1 cellular context compared by ENCODE assay signal in genomic region chr6:149565539-149566371, GRCh38.
A peak's percentile ranks its signal among the peaks of the same experiment; 100 is the strongest.
TF ChIP-seq lines count a peak whose summit lies in the region.

No MANE protein-coding gene starts in this region.

TF ChIP-seq in HepG2, 621 proteins besides CTCF, POLR2A, EP300 and RAD21 (continued from another document and continues in another):
- TF ChIP-seq PAXIP1 (CRISPR knock-in tag; conservative IDR thresholded peaks at IDR 0.05) (no peak), SCMH1 (CRISPR knock-in tag; IDR thresholded peaks at IDR 0.05; ENCODE audit: borderline replicate concordance) (no peak), ZFY (CRISPR knock-in tag; IDR thresholded peaks at IDR 0.05) (no peak), ZSCAN20 (CRISPR knock-in tag; IDR thresholded peaks at IDR 0.05; ENCODE audit: borderline replicate concordance) (no peak; the same call in 1 of the 2 replicates), LCORL (IDR thresholded peaks at IDR 0.05) (no peak), LCORL (CRISPR knock-in tag; IDR thresholded peaks at IDR 0.05) (0 out of 2 replicates have a peak, but pooled peaks have one; percentile 42), MNT (IDR thresholded peaks at IDR 0.05) (0 out of 2 replicates have a peak, but pooled peaks have one; percentile 13), HIVEP1 (CRISPR knock-in tag; IDR thresholded peaks at IDR 0.05) (no peak), HDAC1 (CRISPR knock-in tag; IDR thresholded peaks at IDR 0.05) (peak; percentile 84), YEATS2 (CRISPR knock-in tag; IDR thresholded peaks at IDR 0.05; ENCODE audit: borderline replicate concordance) (no peak), ARNT2 (CRISPR knock-in tag; IDR thresholded peaks at IDR 0.05; ENCODE audit: low read depth) (no peak), ZNF335 (CRISPR knock-in tag; IDR thresholded peaks at IDR 0.05) (no peak), JDP2 (CRISPR knock-in tag; IDR thresholded peaks at IDR 0.05; ENCODE audit: borderline replicate concordance) (no peak), ZNF549 (CRISPR knock-in tag; IDR thresholded peaks at IDR 0.05) (no peak), USF2 (IDR thresholded peaks at IDR 0.05; ENCODE audit: low read depth, low read length) (no peak), USF2 (CRISPR knock-in tag; IDR thresholded peaks at IDR 0.05; ENCODE audit: borderline replicate concordance) (no peak), ZNF703 (CRISPR knock-in tag; IDR thresholded peaks at IDR 0.05; ENCODE audit: borderline replicate concordance) (no peak), ZNF580 (CRISPR knock-in tag; IDR thresholded peaks at IDR 0.05; ENCODE audit: borderline replicate concordance, low read depth) (peak; percentile 62; the same call in 1 of the 2 replicates), NFIB (CRISPR knock-in tag; IDR thresholded peaks at IDR 0.05; ENCODE audit: borderline replicate concordance) (no peak), ZNF530 (CRISPR knock-in tag; IDR thresholded peaks at IDR 0.05; ENCODE audit: low read depth) (no peak), PREB (CRISPR knock-in tag; IDR thresholded peaks at IDR 0.05) (no peak), ZBTB3 (CRISPR knock-in tag; IDR thresholded peaks at IDR 0.05; ENCODE audit: borderline replicate concordance, low read depth) (0 out of 2 replicates have a peak, but pooled peaks have one; percentile 39), ZBTB43 (CRISPR knock-in tag; conservative IDR thresholded peaks at IDR 0.05) (0 out of 2 replicates have a peak, but pooled peaks have one; percentile 22), CREB3 (CRISPR knock-in tag; IDR thresholded peaks at IDR 0.05) (0 out of 2 replicates have a peak, but pooled peaks have one; percentile 48), ZNF225 (CRISPR knock-in tag; IDR thresholded peaks at IDR 0.05) (0 out of 2 replicates have a peak, but pooled peaks have one; percentile 21), ZNF670 (CRISPR knock-in tag; IDR thresholded peaks at IDR 0.05; ENCODE audit: borderline replicate concordance) (0 out of 2 replicates have a peak, but pooled peaks have one; percentile 30), ARID2 (CRISPR knock-in tag; IDR thresholded peaks at IDR 0.05; ENCODE audit: borderline replicate concordance) (no peak), GMEB2 (CRISPR knock-in tag; IDR thresholded peaks at IDR 0.05; ENCODE audit: low read depth) (0 out of 2 replicates have a peak, but pooled peaks have one; percentile 28), IKZF4 (CRISPR knock-in tag; IDR thresholded peaks at IDR 0.05; ENCODE audit: borderline replicate concordance, low read depth, not compliant biosample characterization) (no peak), PRDM15 (CRISPR knock-in tag; IDR thresholded peaks at IDR 0.05) (no peak), ZNF747 (CRISPR knock-in tag; IDR thresholded peaks at IDR 0.05; ENCODE audit: borderline replicate concordance) (peak; percentile 35; the same call in 1 of the 2 replicates), NFYC (CRISPR knock-in tag; IDR thresholded peaks at IDR 0.05) (no peak), ARID4A (CRISPR knock-in tag; IDR thresholded peaks at IDR 0.05; ENCODE audit: borderline replicate concordance) (peak; percentile 50; the same call in 1 of the 2 replicates)
